Comparison of ENCODE assay signal across 10 cellular contexts in genomic region chr5:162591724-162592123, GRCh38.
"Had no signal": no experiment of that assay in that cellular context is flagged by ENCODE, and none has a peak within 500 bp of the region (broad histone marks: within the 10 kb centered on the region; RNA-seq: fewer than 3 reads in every experiment).

No MANE protein-coding gene starts in this region.

- FAIRE-seq: H1, H54, HTR-8/SVneo had no signal

- H3K4me3 Mint-ChIP-seq: GM23338, H9, IgD-negative memory B cell had no signal

- H3K4me2 ChIP-seq: GM23338, KMS-11 had no signal

- H3K27ac ChIP-seq: KMS-11 had no signal

- H2AFZ ChIP-seq: GM23338 had no signal

- H3K4me1 Mint-ChIP-seq: GM23338, IgD-negative memory B cell had no signal

- H3K27ac Mint-ChIP-seq: GM23338, H9, IgD-negative memory B cell had no signal

- H3K9ac ChIP-seq: KMS-11 had no signal

- H3K27me3 Mint-ChIP-seq: IgD-negative memory B cell had no signal

- H3K4me3 ChIP-seq: GM23338 had no signal

- DNase-seq: H9, HCEC 1CT, Karpas-422, KBM-7 had no signal

- ATAC-seq: GM23338 had no signal
